In genomic region chr6:139540276-139540675, GRCh38 we compare ENCODE assay signal across 8 cellular contexts.
A peak's percentile ranks its signal among the peaks of the same experiment; 100 is the strongest.
DNase-seq lines count a peak whose midpoint lies in the region; ATAC-seq and TF ChIP-seq lines count a peak whose summit lies in the region.

No MANE protein-coding gene starts in this region.

- ATAC-seq in GM21723 (IDR thresholded peaks at IDR 0.05; ENCODE audit: unreplicated experiment) (peak; percentile 72), left colon (no peak)

- no peak overlapping the region for H3K4me2 ChIP-seq in parathyroid adenoma (ENCODE audit: low read length)

- POLR2A ChIA-PET in A673 (lab: Charles Lee; ENCODE audit: low non-redundant PET) = no interaction called here

- CTCF ChIA-PET in A673 (lab: Charles Lee) = no interaction called here

- H3K9me3 ChIP-seq in A673 (ENCODE audit: low read depth, low read length, poor library complexity, severe bottlenecking) (no peaks in the 10 kb centered on the region), parathyroid adenoma (ENCODE audit: control insufficient read depth, low read length) (no peaks in the 10 kb centered on the region)

- intact Hi-C loops in A673 (cut with micrococcal nuclease; ENCODE audit: unreplicated experiment) (no loop called here), left colon (cut with DNase I, micrococcal nuclease) (no loop called here)

- H3K4me3 ChIP-seq in A673 (ENCODE audit: low read depth, low read length, poor library complexity, severe bottlenecking) (no peak overlapping the region), astrocyte of the spinal cord (ENCODE audit: low read depth, low read length) (no peak overlapping the region), parathyroid adenoma (ENCODE audit: low read depth, low read length) (no peak overlapping the region), H7 (ENCODE audit: insufficient read depth, low read depth, low read length) (no peak overlapping the region)

- no peaks in the 10 kb centered on the region for H3K27me3 ChIP-seq in A673 (replicated peaks; ENCODE audit: insufficient read depth, low read depth, low read length, poor library complexity)
- H3K27me3 ChIP-seq in parathyroid adenoma (ENCODE audit: control insufficient read depth, insufficient read depth, low read length) = no peaks in the 10 kb centered on the region
- H3K27me3 ChIP-seq in H7 (ENCODE audit: control insufficient read depth, insufficient read depth, low read length) = no peaks in the 10 kb centered on the region

- no TSS peak for BruUV-seq in A673 (replicated peaks; lab: Mats Ljungman, UMichigan)

- TF ChIP-seq CTCF in A673 (conservative IDR thresholded peaks at IDR 0.05; ENCODE audit: low read depth, low read length) = no peak
- TF ChIP-seq CTCF in astrocyte of the spinal cord (IDR thresholded peaks at IDR 0.05; ENCODE audit: low read depth, low read length) = no peak
- TF ChIP-seq CTCF in parathyroid adenoma (IDR thresholded peaks at IDR 0.05) = no peak

- no peaks in the 10 kb centered on the region for H3K36me3 ChIP-seq in A673 (ENCODE audit: insufficient read depth, low read length, poor library complexity, severe bottlenecking)
- H3K36me3 ChIP-seq in parathyroid adenoma (ENCODE audit: control insufficient read depth, insufficient read depth, low read length) = no peaks in the 10 kb centered on the region
- no peaks in the 10 kb centered on the region for H3K36me3 ChIP-seq in H7 (replicated peaks; ENCODE audit: control insufficient read depth, insufficient read depth, low read length)

- H3K9ac ChIP-seq in parathyroid adenoma = no peak overlapping the region

- in situ Hi-C loops in astrocyte of the spinal cord (cut with HindIII; ENCODE audit: low sequenced_read_pairs) = no loop called here

- H3K27ac ChIP-seq in A673 (ENCODE audit: low read depth, low read length, poor library complexity, severe bottlenecking) (peak overlapping the region; percentile 66), parathyroid adenoma (no peak overlapping the region)

- peak; percentile 50 for DNase-seq in A673 (ENCODE audit: low spot score)
- DNase-seq in RKO (ENCODE audit: low spot score) = peak; percentile 54
- peak; percentile 60 for DNase-seq in astrocyte of the spinal cord (ENCODE audit: low read depth, low spot score)
- DNase-seq in H7 = no peak
- no peak for DNase-seq in OCI-M1 (lab: John Stamatoyannopoulos, UW)
- no peak for DNase-seq in left colon

- no peaks in the 10 kb centered on the region for H3K79me2 ChIP-seq in parathyroid adenoma

- H3K4me1 ChIP-seq in A673 (ENCODE audit: insufficient read depth, low read length, poor library complexity, severe bottlenecking) (peaks cover 48% of the 10 kb centered on the region), parathyroid adenoma (peaks cover 61% of the 10 kb centered on the region)

- peak overlapping the region; percentile 8 for H2AFZ ChIP-seq in parathyroid adenoma

Comparison
In these comparisons a context has a peak if more than half of its experiments do, and no peak if none do; other contexts are left out.
1. DNase-seq: peak in A673 (single experiment), RKO (single experiment) and astrocyte of the spinal cord (single experiment); none in H7 (single experiment), OCI-M1 (single experiment) and left colon (0 of 2).